33 cellular contexts compared by ENCODE assay signal in the genomic region with DNA sequence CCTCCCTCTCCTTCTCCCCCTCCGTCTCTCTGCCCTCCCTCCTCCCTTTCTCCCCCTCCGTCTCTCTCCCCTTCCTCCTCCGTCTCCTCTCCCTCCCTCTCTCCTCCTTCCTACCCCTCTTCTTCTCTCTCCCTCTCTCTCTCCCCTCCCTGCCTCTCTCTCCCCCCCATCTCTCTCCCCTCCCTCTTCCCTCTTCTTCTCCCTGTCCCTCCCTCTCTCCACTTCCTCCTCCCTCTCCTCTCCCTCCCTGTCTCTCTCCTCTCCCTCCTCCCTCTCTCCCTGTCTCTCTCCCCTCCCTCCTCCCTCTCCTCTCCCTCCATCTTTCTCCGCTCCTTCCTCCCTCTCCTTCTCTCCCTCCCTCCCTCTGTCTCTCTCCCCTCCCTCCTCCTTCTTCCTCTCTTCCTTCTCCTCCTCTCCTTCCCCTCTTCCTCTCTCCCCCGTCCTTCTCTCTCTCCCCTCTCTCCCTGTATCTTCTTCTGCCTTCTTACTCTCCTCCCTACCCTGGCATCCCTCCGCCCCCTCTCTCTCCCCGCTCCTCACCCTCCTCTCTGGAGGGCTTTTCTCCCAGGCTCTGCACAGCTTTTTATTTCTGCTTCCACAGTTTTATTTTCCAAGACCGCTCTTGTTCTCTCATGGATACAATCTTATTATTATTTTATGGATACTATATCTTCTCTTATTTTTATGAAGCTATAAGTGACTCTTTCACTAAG.
DNase-seq lines count a peak whose midpoint lies in the region; ATAC-seq and FAIRE-seq lines count a peak whose summit lies in the region.
"Had no signal": no experiment of that assay in that cellular context is flagged by ENCODE, and none has a peak within 500 bp of the region (broad histone marks: within the 10 kb centered on the region; RNA-seq: fewer than 3 reads in every experiment).

No MANE protein-coding gene starts in this region.

- peak; percentile 96 for FAIRE-seq in urothelium cell line (lab: Jason Lieb, UNC)
- FAIRE-seq: D721Med, H54 had no signal

- ATAC-seq in GM21526 (IDR thresholded peaks at IDR 0.05; ENCODE audit: low FRiP score, unreplicated experiment) (no peak), GM19452 (IDR thresholded peaks at IDR 0.05; ENCODE audit: unreplicated experiment) (no peak)
- ATAC-seq: activated T-helper 17 cell treated with anti-CD3 and anti-CD28 coated beads, Interleukin-2, amount 50 U/mL, for 72 hours; body of pancreas; left lobe of liver; psoas muscle; T-helper 17 cell had no signal

- DNase-seq in NCI-H510A treated with DMSO at 0.1 percent for 48 hours (lab: John Stamatoyannopoulos, UW) (peak; percentile 12), NCI-H510A (lab: John Stamatoyannopoulos, UW) (no peak), caudate nucleus (lab: John Stamatoyannopoulos, UW) (no peak), iPS-NIHi11 (ENCODE audit: low spot score) (peak; percentile 81), urothelium cell line (ENCODE audit: low spot score) (no peak), GM19238 (ENCODE audit: insufficient read length, low spot score) (no peak)
- DNase-seq: activated CD4-positive, alpha-beta T cell treated with anti-CD3 and anti-CD28 coated beads for 1 hour; activated CD8-positive, alpha-beta T cell treated with anti-CD3 and anti-CD28 coated beads for 36 hours; activated naive CD4-positive, alpha-beta T cell treated with anti-CD3 and anti-CD28 coated beads, Interleukin-2, amount 10 ng/mL, durations not matched to agents 7 days and 5 days; adrenal gland; body of pancreas; CD4-positive, CD25-positive, alpha-beta regulatory T cell; DND-41; GF-D8; KG1; NCI-H1092 treated with DMSO at 0.1 percent for 48 hours; NCI-H1694 treated with DMSO at 0.1 percent for 48 hours; NCI-H2171; NCI-H526; nucleus accumbens; PC-9; stimulated activated CD4-positive, alpha-beta T cell treated with anti-CD3 and anti-CD28 coated beads, Interleukin-15, amount 100 ng/mL, for 24 hours; stimulated activated CD4-positive, alpha-beta T cell treated with anti-CD3 and anti-CD28 coated beads, Interleukin-4, amount 100 ng/mL, for 4 hours; T-helper 17 cell had no signal

- H3K27ac ChIP-seq in caudate nucleus (ENCODE audit: low read depth, low read length), result peak overlapping the region; percentile 28
- H3K27ac ChIP-seq: 22Rv1, adrenal gland, body of pancreas, HL-60, PC-9, psoas muscle had no signal

Comparison
In these comparisons a context has a peak if more than half of its experiments do, and no peak if none do; other contexts are left out.
1. DNase-seq: peak in NCI-H510A treated with DMSO at 0.1 percent for 48 hours (single experiment) and iPS-NIHi11 (single experiment); none in NCI-H510A (single experiment), caudate nucleus (0 of 61), urothelium cell line (single experiment) and GM19238 (single experiment).